8 cellular contexts compared by ENCODE assay signal in the genomic region with DNA sequence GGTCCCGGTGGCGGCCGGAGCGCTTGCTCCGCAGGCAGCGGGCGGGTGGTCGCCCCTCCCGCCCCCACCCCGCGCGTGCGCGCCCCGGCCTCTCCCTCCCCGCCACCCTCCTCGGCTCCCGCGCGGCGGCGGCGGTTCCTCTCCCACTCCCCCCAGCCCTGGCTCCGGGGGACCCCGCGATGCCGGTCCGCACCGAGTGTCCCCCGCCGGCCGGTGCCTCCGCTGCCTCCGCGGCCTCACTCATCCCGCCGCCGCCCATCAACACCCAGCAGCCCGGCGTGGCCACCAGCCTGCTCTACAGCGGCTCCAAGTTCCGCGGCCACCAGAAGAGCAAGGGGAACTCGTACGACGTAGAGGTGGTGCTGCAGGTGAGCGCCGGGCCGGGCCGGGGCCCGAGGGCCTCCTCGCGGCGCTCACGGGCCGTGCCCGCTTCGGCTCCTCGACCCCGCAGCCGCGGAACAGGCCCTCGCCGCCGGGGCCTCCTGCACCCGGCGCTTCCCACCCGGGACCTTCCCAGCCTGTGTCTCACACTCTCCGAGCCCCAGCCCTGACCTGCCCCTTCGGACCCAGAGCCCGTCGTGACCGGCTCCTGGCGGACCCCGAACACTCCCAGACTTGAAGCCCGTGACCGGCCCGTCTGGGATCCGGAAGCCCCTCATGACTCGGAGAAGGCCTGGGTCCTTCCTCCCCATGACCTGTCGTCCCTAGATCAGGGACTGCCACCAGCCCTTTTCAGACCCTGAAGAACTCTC. TPM values are rescaled to one million over a fixed set of nuclear protein-coding genes. Genes with fewer than 3 reads are reported as not detected.
DNase-seq lines count a peak whose midpoint lies in the region; ATAC-seq and TF ChIP-seq lines count a peak whose summit lies in the region.

No MANE protein-coding gene starts in this region.

- H3K9me3 ChIP-seq in Peyer's patch (no peaks in the 10 kb centered on the region), thyroid gland (no peaks in the 10 kb centered on the region)

- peak overlapping the region; percentile 39 for H3K18ac ChIP-seq in mesendoderm (ENCODE audit: low read length)

- H2BK120ac ChIP-seq in mesendoderm (ENCODE audit: low read depth, low read length) = peak overlapping the region; percentile 8

- no peak overlapping the region for H2AK5ac ChIP-seq in mesendoderm (ENCODE audit: low read length)

- DNase-seq in 8988T = peak; percentile 41
- DNase-seq in GM12865 (ENCODE audit: low read depth) = peak; percentile 56
- peak in 2 of 3 donors; percentile 18 to 67 for DNase-seq in Peyer's patch
- DNase-seq in dermis blood vessel endothelial cell = peak; percentile 41
- DNase-seq in mesendoderm = peak; percentile 66
- peak; percentile 41 to 51 for DNase-seq in thyroid gland
- DNase-seq in SHP77 treated with DMSO at 0.1 percent for 48 hours (lab: John Stamatoyannopoulos, UW) = no peak

- intact Hi-C loops in thyroid gland (cut with DNase I) = loop anchor here (10.0 kb wide), 3 partner anchors 65 to 185 kb away; a partner anchor contains a TSS

- peaks cover 2% of the 10 kb centered on the region for H3K79me2 ChIP-seq in mesendoderm (ENCODE audit: control insufficient read depth, insufficient read depth, low read length)

- H3K9ac ChIP-seq in mesendoderm (ENCODE audit: low read length) = peak overlapping the region; percentile 77

- no peak overlapping the region for H4K8ac ChIP-seq in mesendoderm (ENCODE audit: low read depth, low read length)

- no peak overlapping the region for H2BK5ac ChIP-seq in mesendoderm (ENCODE audit: low read length)

- H3K36me3 ChIP-seq in Peyer's patch (no peaks in the 10 kb centered on the region), mesendoderm (ENCODE audit: control insufficient read depth, insufficient read depth, low read length) (no peaks in the 10 kb centered on the region), thyroid gland (no peaks in the 10 kb centered on the region)

- H3K23ac ChIP-seq in mesendoderm (ENCODE audit: low read length) = peak overlapping the region; percentile 81

- peak; percentile 37 for ATAC-seq in HG02840 (IDR thresholded peaks at IDR 0.05; ENCODE audit: low FRiP score, unreplicated experiment)

- peak overlapping the region; percentile 84 for H3K4me2 ChIP-seq in mesendoderm (ENCODE audit: low read length)

- peak overlapping the region; percentile 81 to 88 (median 84) for H3K27ac ChIP-seq in Peyer's patch
- no peak overlapping the region for H3K27ac ChIP-seq in mesendoderm (ENCODE audit: low read depth, low read length)
- peak overlapping the region; percentile 26 to 87 (median 55) for H3K27ac ChIP-seq in thyroid gland

- H2BK15ac ChIP-seq in mesendoderm (replicated peaks; ENCODE audit: low read depth) = no peak overlapping the region

- peak overlapping the region; percentile 24 for H3K4ac ChIP-seq in mesendoderm (ENCODE audit: low read depth, low read length)

- H3K27me3 ChIP-seq in Peyer's patch (no peaks in the 10 kb centered on the region), mesendoderm (ENCODE audit: insufficient read depth, low read length, poor library complexity) (no peaks in the 10 kb centered on the region), thyroid gland (no peaks in the 10 kb centered on the region)

- TF ChIP-seq CTCF in GM12865 (IDR thresholded peaks at IDR 0.05; ENCODE audit: insufficient read depth, low read depth, low read length, missing control alignments) (no peak), Peyer's patch (IDR thresholded peaks at IDR 0.05) (no peak), thyroid gland (IDR thresholded peaks at IDR 0.05) (no peak)

- H3K4me1 ChIP-seq in Peyer's patch = peaks cover 0 to 35% (median 14%) of the 10 kb centered on the region in 4 donors
- peaks cover 7% of the 10 kb centered on the region for H3K4me1 ChIP-seq in mesendoderm (ENCODE audit: control insufficient read depth, low read depth, low read length)
- H3K4me1 ChIP-seq in thyroid gland = peaks cover 26 to 32% of the 10 kb centered on the region in 2 donors

- H3K56ac ChIP-seq in mesendoderm (ENCODE audit: low read length) = peak overlapping the region; percentile 88

- H4K5ac ChIP-seq in mesendoderm (ENCODE audit: low read length) = no peak overlapping the region

- H3K79me1 ChIP-seq in mesendoderm (ENCODE audit: low read length) = peaks cover 16% of the 10 kb centered on the region

- peak overlapping the region; percentile 75 for H3K4me3 ChIP-seq in GM12865 (ENCODE audit: low read depth, low read length)
- H3K4me3 ChIP-seq in Peyer's patch = peak overlapping the region; percentile 87 to 97 (median 93)
- peak overlapping the region; percentile 68 for H3K4me3 ChIP-seq in mesendoderm (ENCODE audit: low read length)
- peak overlapping the region; percentile 61 to 88 (median 65) for H3K4me3 ChIP-seq in thyroid gland (replicated peaks in 1 of 3)

- no CpG with 5 or more reads among the region's 81 CpGs for WGBS in mesendoderm (ENCODE audit: extremely low coverage, insufficient coverage, low lambda C conversion rate)
- 0 to 1% methylated on average over 5 to 14 of the region's 81 CpGs for WGBS in thyroid gland, 2 donors

- no peak for TF ChIP-seq POLR2A in Peyer's patch (IDR thresholded peaks at IDR 0.05)
- TF ChIP-seq POLR2A in thyroid gland (IDR thresholded peaks at IDR 0.05) = no peak

RNA-seq across cellular contexts. Expression of a gene that starts 0.5 kb away (rescaled TPM):
- total RNA-seq in Peyer's patch (10 to 100 TPM in 2 of 4 donors, 1 to 10 TPM in 2; 3.0 to 14.0 (median 10.9) TPM), dermis blood vessel endothelial cell (6.3 and 8.8 TPM in 2 replicates), thyroid gland (10 to 100 TPM; 12.6 to 16.8 (median 13.5) TPM)
- polyA plus RNA-seq in mesendoderm (2013, experiment 1 of 2) = 5.5 TPM
- polyA plus RNA-seq in mesendoderm (2013, experiment 2 of 2) = 4.6 TPM

RNA-seq across cellular contexts. Expression of a gene that starts 0.7 kb away (rescaled TPM):
- total RNA-seq in Peyer's patch (10 to 100 TPM in 3 of 4 donors, 1 to 10 TPM in 1; 9.8 to 60.2 (median 29.7) TPM), dermis blood vessel endothelial cell (21.2 and 21.3 TPM in 2 replicates), thyroid gland (10 to 100 TPM; 28.1 to 40.1 (median 36.7) TPM)
- polyA plus RNA-seq in mesendoderm (2013, experiment 1 of 2) = 15.1 TPM
- 15.9 TPM for polyA plus RNA-seq in mesendoderm (2013, experiment 2 of 2)

RNA-seq across cellular contexts. Expression of a gene that starts 48.0 kb away (rescaled TPM):
- total RNA-seq in Peyer's patch (10 to 100 TPM; 24.0 to 65.2 (median 48.5) TPM), dermis blood vessel endothelial cell (44.5 and 54.1 TPM in 2 replicates), thyroid gland (10 to 100 TPM; 35.3 to 88.8 (median 59.2) TPM)
- polyA plus RNA-seq in mesendoderm (2013, experiment 1 of 2) = 29.1 TPM
- polyA plus RNA-seq in mesendoderm (2013, experiment 2 of 2) = 29.1 TPM
